ENCODE assay signal across 8 cellular contexts in the genomic region with DNA sequence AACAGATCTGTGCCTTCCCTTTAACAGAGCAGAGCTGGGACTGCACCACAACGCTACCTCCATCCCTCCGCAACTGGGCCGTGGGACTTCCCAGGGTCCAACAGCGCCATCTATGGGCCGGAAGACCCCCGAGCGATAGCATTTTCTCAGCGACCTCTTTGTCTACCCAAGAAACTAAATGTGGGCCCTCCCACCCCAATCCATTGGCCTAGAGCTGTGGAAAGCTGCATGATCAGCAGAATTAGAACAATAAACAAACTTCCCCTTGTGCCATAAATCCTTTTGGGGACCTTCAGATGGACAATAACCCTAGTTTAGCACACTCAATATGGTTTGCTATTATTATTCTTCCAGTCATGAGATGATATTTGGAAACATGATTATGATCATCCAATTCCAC.
DNase-seq lines count a peak whose midpoint lies in the region; ATAC-seq and TF ChIP-seq lines count a peak whose summit lies in the region.

No MANE protein-coding gene starts in this region.

- peak overlapping the region; percentile 29 for H2AFZ ChIP-seq in SU-DHL-6 (ENCODE audit: low read depth, low read length, severe bottlenecking)

- H3K9ac ChIP-seq in SU-DHL-6 (ENCODE audit: low read length) = no peak overlapping the region

- H3K27ac ChIP-seq in AG04450 (ENCODE audit: low read depth, low read length) (no peak overlapping the region), SU-DHL-6 (ENCODE audit: low read depth, low read length) (no peak overlapping the region)

- no peaks in the 10 kb centered on the region for H3K9me2 ChIP-seq in SU-DHL-6 (replicated peaks; ENCODE audit: insufficient read depth, low read length)

- no peak overlapping the region for H3K4me3 ChIP-seq in AG04450 (ENCODE audit: low read depth, low read length)
- no peak overlapping the region for H3K4me3 ChIP-seq in SU-DHL-6 (ENCODE audit: insufficient read depth, low read length, poor library complexity, severe bottlenecking)
- H3K4me3 ChIP-seq in choroid plexus epithelial cell (ENCODE audit: low read depth, low read length) = no peak overlapping the region
- H3K4me3 ChIP-seq in retinal pigment epithelial cell (ENCODE audit: low read length) = no peak overlapping the region

- H3K27me3 ChIP-seq in AG04450 (ENCODE audit: control insufficient read depth, insufficient read depth, low read length) = no peaks in the 10 kb centered on the region
- H3K27me3 ChIP-seq in SU-DHL-6 (ENCODE audit: low read length) = no peaks in the 10 kb centered on the region

- H3F3A ChIP-seq in SU-DHL-6 (ENCODE audit: insufficient read depth) = no peaks in the 10 kb centered on the region

- POLR2A ChIA-PET in AG04450 (lab: Yijun Ruan, JAX) = no interaction called here

- no peaks in the 10 kb centered on the region for H4K20me1 ChIP-seq in SU-DHL-6 (ENCODE audit: low read depth, low read length)

- DNase-seq in AG04450 (ENCODE audit: low read depth, low spot score) (no peak), HT-29 (ENCODE audit: low spot score) (peak; percentile 74), choroid plexus epithelial cell (ENCODE audit: low read depth) (peak; percentile 5), retinal pigment epithelial cell (ENCODE audit: low read depth) (no peak), SKM-1 treated with dmso at 0.1 percent for 144 hours (lab: John Stamatoyannopoulos, UW; ENCODE audit: unreplicated experiment) (no peak)

- H3K79me2 ChIP-seq in SU-DHL-6 (ENCODE audit: insufficient read depth, low read length) = no peaks in the 10 kb centered on the region

- ATAC-seq in HG02840 (IDR thresholded peaks at IDR 0.05; ENCODE audit: low FRiP score, unreplicated experiment) = no peak

- CTCF ChIA-PET in AG04450 (lab: Charles Lee) = no interaction called here

- H3K36me3 ChIP-seq in SU-DHL-6 (ENCODE audit: low read length) = no peaks in the 10 kb centered on the region

- TF ChIP-seq CTCF in AG04450 (IDR thresholded peaks at IDR 0.05; ENCODE audit: low read depth, low read length) (peak; percentile 44; the same call in 1 of the 2 replicates), GM12874 (IDR thresholded peaks at IDR 0.05; ENCODE audit: insufficient read depth, low read depth, low read length) (peak; percentile 84), SU-DHL-6 (IDR thresholded peaks at IDR 0.05; ENCODE audit: insufficient read depth, low read length, poor library complexity, severe bottlenecking) (peak; percentile 80), choroid plexus epithelial cell (conservative IDR thresholded peaks at IDR 0.05; ENCODE audit: low read depth, low read length) (peak; percentile 37), retinal pigment epithelial cell (conservative IDR thresholded peaks at IDR 0.05; ENCODE audit: low read depth, low read length) (peak; percentile 65)

- H3K4me2 ChIP-seq in SU-DHL-6 (ENCODE audit: low read depth, low read length, poor library complexity, severe bottlenecking) = no peak overlapping the region

- H3K9me3 ChIP-seq in AG04450 (ENCODE audit: control insufficient read depth, insufficient read depth, low read length) (no peaks in the 10 kb centered on the region), SU-DHL-6 (ENCODE audit: insufficient read depth, low read length) (no peaks in the 10 kb centered on the region)

Comparison
In these comparisons a context has a peak if more than half of its experiments do, and no peak if none do; other contexts are left out.
1. DNase-seq: peak in HT-29 (single experiment) and choroid plexus epithelial cell (single experiment); none in AG04450 (single experiment), retinal pigment epithelial cell (single experiment) and SKM-1 treated with dmso at 0.1 percent for 144 hours (single experiment).
2. Peak in every context shown above with its lines, with median percentiles within 50 percentile points of each other: CTCF ChIP-seq.